ENCODE assay signal across 1 cellular context in genomic region chr12:119177056-119177325, GRCh38.
TF ChIP-seq lines count a peak whose summit lies in the region.

No MANE protein-coding gene starts in this region.

TF ChIP-seq in A549, 52 proteins besides CTCF, POLR2A, EP300 and RAD21:
- TF ChIP-seq REST (IDR thresholded peaks at IDR 0.05) = no peak
- no peak for TF ChIP-seq EHF (CRISPR knock-in tag; IDR thresholded peaks at IDR 0.05)
- TF ChIP-seq GATA3 (IDR thresholded peaks at IDR 0.05; ENCODE audit: borderline replicate concordance) = no peak
- no peak for TF ChIP-seq ATOH8 (CRISPR knock-in tag; IDR thresholded peaks at IDR 0.05; ENCODE audit: low read depth)
- no peak for TF ChIP-seq POLR2AphosphoS2 (conservative IDR thresholded peaks at IDR 0.05; ENCODE audit: low read length)
- TF ChIP-seq ZSCAN20 (CRISPR knock-in tag; IDR thresholded peaks at IDR 0.05) = no peak
